1 cellular context compared by ENCODE assay signal in genomic region chr4:89939464-89939863, GRCh38.
TF ChIP-seq lines count a peak whose summit lies in the region.

No MANE protein-coding gene starts in this region.

TF ChIP-seq in GM12878, 131 proteins besides CTCF, POLR2A, EP300 and RAD21 (continued from another document):
- TF ChIP-seq, protein P1, sequence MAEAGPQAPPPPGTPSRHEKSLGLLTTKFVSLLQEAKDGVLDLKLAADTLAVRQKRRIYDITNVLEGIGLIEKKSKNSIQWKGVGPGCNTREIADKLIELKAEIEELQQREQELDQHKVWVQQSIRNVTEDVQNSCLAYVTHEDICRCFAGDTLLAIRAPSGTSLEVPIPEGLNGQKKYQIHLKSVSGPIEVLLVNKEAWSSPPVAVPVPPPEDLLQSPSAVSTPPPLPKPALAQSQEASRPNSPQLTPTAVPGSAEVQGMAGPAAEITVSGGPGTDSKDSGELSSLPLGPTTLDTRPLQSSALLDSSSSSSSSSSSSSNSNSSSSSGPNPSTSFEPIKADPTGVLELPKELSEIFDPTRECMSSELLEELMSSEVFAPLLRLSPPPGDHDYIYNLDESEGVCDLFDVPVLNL (IDR thresholded peaks at IDR 0.05; ENCODE audit: low read depth, low read length), result no peak
- no peak for TF ChIP-seq EZH2 (IDR thresholded peaks at IDR 0.05; ENCODE audit: borderline replicate concordance, control insufficient read depth, low read depth, low read length)
- no peak for TF ChIP-seq RUNX3 (IDR thresholded peaks at IDR 0.05; ENCODE audit: low read length)
- no peak for TF ChIP-seq NFXL1 (IDR thresholded peaks at IDR 0.05; ENCODE audit: borderline replicate concordance)
- no peak for TF ChIP-seq MTA3 (IDR thresholded peaks at IDR 0.05; ENCODE audit: borderline replicate concordance, low read length)
- no peak for TF ChIP-seq TCF7 (IDR thresholded peaks at IDR 0.05; ENCODE audit: borderline replicate concordance)
- no peak for TF ChIP-seq FOXM1 (IDR thresholded peaks at IDR 0.05; ENCODE audit: low read depth, low read length)
